1 cellular context compared by ENCODE assay signal in the genomic region with DNA sequence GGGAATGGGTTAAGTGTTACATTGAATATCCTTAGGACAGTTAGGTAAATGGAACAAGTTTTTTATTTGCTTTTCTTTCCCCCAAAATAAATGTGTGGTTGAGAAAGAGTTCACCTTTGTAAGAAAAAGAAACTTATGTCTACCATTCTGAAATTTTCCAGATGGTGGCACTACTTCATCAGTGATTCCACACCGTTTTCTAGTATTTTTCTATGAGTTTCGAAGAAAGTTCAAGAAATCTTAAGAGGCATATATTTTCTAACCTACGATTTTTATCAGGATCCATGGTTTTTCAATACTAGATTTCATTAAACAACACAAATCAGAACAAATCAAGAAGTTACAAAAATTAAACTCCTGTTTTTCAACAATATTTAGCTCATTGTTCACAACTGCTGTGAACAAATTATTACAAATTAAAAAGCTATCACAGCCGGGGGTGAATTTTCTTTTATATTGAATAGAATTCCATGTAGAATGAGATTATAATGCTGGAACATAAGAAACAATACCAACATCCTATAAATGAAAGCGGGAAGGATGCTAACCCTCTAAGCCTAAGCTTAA.
TF ChIP-seq lines count a peak whose summit lies in the region.

No MANE protein-coding gene starts in this region.

TF ChIP-seq in H1, 55 proteins besides CTCF, POLR2A, EP300 and RAD21 (continued from another document):
- TF ChIP-seq, protein P1, sequence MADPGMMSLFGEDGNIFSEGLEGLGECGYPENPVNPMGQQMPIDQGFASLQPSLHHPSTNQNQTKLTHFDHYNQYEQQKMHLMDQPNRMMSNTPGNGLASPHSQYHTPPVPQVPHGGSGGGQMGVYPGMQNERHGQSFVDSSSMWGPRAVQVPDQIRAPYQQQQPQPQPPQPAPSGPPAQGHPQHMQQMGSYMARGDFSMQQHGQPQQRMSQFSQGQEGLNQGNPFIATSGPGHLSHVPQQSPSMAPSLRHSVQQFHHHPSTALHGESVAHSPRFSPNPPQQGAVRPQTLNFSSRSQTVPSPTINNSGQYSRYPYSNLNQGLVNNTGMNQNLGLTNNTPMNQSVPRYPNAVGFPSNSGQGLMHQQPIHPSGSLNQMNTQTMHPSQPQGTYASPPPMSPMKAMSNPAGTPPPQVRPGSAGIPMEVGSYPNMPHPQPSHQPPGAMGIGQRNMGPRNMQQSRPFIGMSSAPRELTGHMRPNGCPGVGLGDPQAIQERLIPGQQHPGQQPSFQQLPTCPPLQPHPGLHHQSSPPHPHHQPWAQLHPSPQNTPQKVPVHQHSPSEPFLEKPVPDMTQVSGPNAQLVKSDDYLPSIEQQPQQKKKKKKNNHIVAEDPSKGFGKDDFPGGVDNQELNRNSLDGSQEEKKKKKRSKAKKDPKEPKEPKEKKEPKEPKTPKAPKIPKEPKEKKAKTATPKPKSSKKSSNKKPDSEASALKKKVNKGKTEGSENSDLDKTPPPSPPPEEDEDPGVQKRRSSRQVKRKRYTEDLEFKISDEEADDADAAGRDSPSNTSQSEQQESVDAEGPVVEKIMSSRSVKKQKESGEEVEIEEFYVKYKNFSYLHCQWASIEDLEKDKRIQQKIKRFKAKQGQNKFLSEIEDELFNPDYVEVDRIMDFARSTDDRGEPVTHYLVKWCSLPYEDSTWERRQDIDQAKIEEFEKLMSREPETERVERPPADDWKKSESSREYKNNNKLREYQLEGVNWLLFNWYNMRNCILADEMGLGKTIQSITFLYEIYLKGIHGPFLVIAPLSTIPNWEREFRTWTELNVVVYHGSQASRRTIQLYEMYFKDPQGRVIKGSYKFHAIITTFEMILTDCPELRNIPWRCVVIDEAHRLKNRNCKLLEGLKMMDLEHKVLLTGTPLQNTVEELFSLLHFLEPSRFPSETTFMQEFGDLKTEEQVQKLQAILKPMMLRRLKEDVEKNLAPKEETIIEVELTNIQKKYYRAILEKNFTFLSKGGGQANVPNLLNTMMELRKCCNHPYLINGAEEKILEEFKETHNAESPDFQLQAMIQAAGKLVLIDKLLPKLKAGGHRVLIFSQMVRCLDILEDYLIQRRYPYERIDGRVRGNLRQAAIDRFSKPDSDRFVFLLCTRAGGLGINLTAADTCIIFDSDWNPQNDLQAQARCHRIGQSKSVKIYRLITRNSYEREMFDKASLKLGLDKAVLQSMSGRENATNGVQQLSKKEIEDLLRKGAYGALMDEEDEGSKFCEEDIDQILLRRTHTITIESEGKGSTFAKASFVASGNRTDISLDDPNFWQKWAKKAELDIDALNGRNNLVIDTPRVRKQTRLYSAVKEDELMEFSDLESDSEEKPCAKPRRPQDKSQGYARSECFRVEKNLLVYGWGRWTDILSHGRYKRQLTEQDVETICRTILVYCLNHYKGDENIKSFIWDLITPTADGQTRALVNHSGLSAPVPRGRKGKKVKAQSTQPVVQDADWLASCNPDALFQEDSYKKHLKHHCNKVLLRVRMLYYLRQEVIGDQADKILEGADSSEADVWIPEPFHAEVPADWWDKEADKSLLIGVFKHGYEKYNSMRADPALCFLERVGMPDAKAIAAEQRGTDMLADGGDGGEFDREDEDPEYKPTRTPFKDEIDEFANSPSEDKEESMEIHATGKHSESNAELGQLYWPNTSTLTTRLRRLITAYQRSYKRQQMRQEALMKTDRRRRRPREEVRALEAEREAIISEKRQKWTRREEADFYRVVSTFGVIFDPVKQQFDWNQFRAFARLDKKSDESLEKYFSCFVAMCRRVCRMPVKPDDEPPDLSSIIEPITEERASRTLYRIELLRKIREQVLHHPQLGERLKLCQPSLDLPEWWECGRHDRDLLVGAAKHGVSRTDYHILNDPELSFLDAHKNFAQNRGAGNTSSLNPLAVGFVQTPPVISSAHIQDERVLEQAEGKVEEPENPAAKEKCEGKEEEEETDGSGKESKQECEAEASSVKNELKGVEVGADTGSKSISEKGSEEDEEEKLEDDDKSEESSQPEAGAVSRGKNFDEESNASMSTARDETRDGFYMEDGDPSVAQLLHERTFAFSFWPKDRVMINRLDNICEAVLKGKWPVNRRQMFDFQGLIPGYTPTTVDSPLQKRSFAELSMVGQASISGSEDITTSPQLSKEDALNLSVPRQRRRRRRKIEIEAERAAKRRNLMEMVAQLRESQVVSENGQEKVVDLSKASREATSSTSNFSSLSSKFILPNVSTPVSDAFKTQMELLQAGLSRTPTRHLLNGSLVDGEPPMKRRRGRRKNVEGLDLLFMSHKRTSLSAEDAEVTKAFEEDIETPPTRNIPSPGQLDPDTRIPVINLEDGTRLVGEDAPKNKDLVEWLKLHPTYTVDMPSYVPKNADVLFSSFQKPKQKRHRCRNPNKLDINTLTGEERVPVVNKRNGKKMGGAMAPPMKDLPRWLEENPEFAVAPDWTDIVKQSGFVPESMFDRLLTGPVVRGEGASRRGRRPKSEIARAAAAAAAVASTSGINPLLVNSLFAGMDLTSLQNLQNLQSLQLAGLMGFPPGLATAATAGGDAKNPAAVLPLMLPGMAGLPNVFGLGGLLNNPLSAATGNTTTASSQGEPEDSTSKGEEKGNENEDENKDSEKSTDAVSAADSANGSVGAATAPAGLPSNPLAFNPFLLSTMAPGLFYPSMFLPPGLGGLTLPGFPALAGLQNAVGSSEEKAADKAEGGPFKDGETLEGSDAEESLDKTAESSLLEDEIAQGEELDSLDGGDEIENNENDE (IDR thresholded peaks at IDR 0.05; ENCODE audit: insufficient replicate concordance, low read length), result no peak
- TF ChIP-seq BCL11A (IDR thresholded peaks at IDR 0.05; ENCODE audit: low read depth in 2 of 2, low read length in 2 of 2) (no peak), EGR1 (IDR thresholded peaks at IDR 0.05; ENCODE audit: borderline replicate concordance, low read depth, low read length) (no peak)
TF ChIP-seq in H1: peak in this region for 0.
